11 cellular contexts compared by ENCODE assay signal in genomic region chr9:138085568-138085967, GRCh38.
"Had no signal": no experiment of that assay in that cellular context is flagged by ENCODE, and none has a peak within 500 bp of the region (broad histone marks: within the 10 kb centered on the region; RNA-seq: fewer than 3 reads in every experiment).

No MANE protein-coding gene starts in this region.

- H3K9me3 ChIP-seq: HAP-1 had no signal

- H3K27ac ChIP-seq: GM23248, HL-60, KMS-11 had no signal

- H3K36me3 ChIP-seq: HAP-1 had no signal

- H3K27ac Mint-ChIP-seq: HFFc6 had no signal

- H3K4me3 ChIP-seq: GM23248, HAP-1 had no signal

- ATAC-seq: HCT116 had no signal

- H3K4me3 Mint-ChIP-seq: HFFc6 had no signal

- DNase-seq: GM23248, GOT3, H7, HFFc6, IMR-90, Karpas-422, KBM-7 had no signal

- H3K4me1 ChIP-seq: HAP-1 had no signal

- H3K9ac ChIP-seq: GM23248, KMS-11 had no signal
